1 cellular context compared by ENCODE assay signal in genomic region chr10:11522821-11523245, GRCh38.
TF ChIP-seq lines count a peak whose summit lies in the region.

No MANE protein-coding gene starts in this region.

TF ChIP-seq in liver, 16 proteins besides CTCF, POLR2A, EP300 and RAD21 (continued from another document):
- TF ChIP-seq ZBTB33 (IDR thresholded peaks at IDR 0.05) (peak; percentile 51), FOXA2 (IDR thresholded peaks at IDR 0.05) (peak; percentile 57), SP1 (IDR thresholded peaks at IDR 0.05) (peak; percentile 83), YY1 (IDR thresholded peaks at IDR 0.05) (peak; percentile 78)
